In the genomic region with DNA sequence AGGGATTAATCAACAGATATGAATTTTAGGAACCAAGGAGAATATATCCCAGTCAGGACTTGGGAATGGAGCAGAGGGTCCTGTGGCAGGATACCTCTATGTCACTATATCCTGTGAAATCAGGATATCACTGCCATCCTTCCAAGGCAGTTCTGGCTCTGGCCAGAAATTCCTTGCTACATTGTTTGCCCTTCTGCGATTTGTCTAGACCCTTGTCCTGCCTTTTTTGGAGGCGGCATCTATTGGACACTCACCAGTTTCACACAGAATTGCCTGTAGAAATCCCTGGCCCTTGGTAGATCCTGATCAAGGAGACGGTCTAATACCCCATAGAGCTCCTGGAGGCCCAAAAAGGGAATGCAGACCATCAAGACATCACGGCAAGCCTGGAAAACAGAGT, we compare ENCODE assay signal across 27 cellular contexts.
"Had no signal": no experiment of that assay in that cellular context is flagged by ENCODE, and none has a peak within 500 bp of the region (broad histone marks: within the 10 kb centered on the region; RNA-seq: fewer than 3 reads in every experiment).

No MANE protein-coding gene starts in this region.

- H3K27me3 ChIP-seq: colonic mucosa, foreskin keratinocyte, gastrocnemius medialis, gastroesophageal sphincter, heart left ventricle, heart right ventricle had no signal

- H3K4me1 ChIP-seq: colonic mucosa, foreskin keratinocyte, gastrocnemius medialis, gastroesophageal sphincter, heart left ventricle, heart right ventricle had no signal

- H3K4me3 ChIP-seq: colonic mucosa, coronary artery, dorsolateral prefrontal cortex, gastrocnemius medialis, gastroesophageal sphincter, heart left ventricle, heart right ventricle had no signal

- H3K9me3 ChIP-seq: colonic mucosa, gastrocnemius medialis, gastroesophageal sphincter, heart left ventricle, heart right ventricle had no signal

- H3K4me1 Mint-ChIP-seq: endodermal cell had no signal

- DNase-seq: colonic mucosa; cortex of kidney; dermis blood vessel endothelial cell; dorsolateral prefrontal cortex; effector CD4-positive, alpha-beta T cell; effector CD8-positive, alpha-beta T cell; effector memory CD4-positive, alpha-beta T cell; effector memory CD8-positive, alpha-beta T cell; endodermal cell; erythroblast; foreskin fibroblast; foreskin keratinocyte; foreskin melanocyte; gastrocnemius medialis; glutamatergic neuron; head of caudate nucleus; heart left ventricle; heart right ventricle had no signal

- H3K4me3 Mint-ChIP-seq: dendritic cell treated with granulocyte-macrophage colony-stimulating factor and Interleukin-4, amounts not matched to agents 40 ng/mL and 50 ng/mL, for 4 days; effector memory CD8-positive, alpha-beta T cell; endodermal cell had no signal

- H3K27me3 Mint-ChIP-seq: dendritic cell treated with granulocyte-macrophage colony-stimulating factor and Interleukin-4, amounts not matched to agents 40 ng/mL and 50 ng/mL, for 4 days had no signal

- H3K27ac ChIP-seq: colonic mucosa, coronary artery, dorsolateral prefrontal cortex, epithelial cell of prostate, foreskin keratinocyte, gastrocnemius medialis, gastroesophageal sphincter, heart left ventricle, heart right ventricle had no signal

- FAIRE-seq: colon, endometrium, endothelial cell of umbilical vein, frontal cortex had no signal

- H3K36me3 ChIP-seq: colonic mucosa, gastrocnemius medialis, gastroesophageal sphincter, heart left ventricle, heart right ventricle had no signal

- H3K9me3 Mint-ChIP-seq: dendritic cell treated with granulocyte-macrophage colony-stimulating factor and Interleukin-4, amounts not matched to agents 40 ng/mL and 50 ng/mL, for 4 days; effector memory CD8-positive, alpha-beta T cell; endodermal cell had no signal

- H3K27ac Mint-ChIP-seq: dendritic cell treated with granulocyte-macrophage colony-stimulating factor and Interleukin-4, amounts not matched to agents 40 ng/mL and 50 ng/mL, for 4 days; effector memory CD8-positive, alpha-beta T cell; endodermal cell had no signal

- ATAC-seq: effector memory CD8-positive, alpha-beta T cell; esophagus mucosa; foreskin keratinocyte; gastrocnemius medialis; gastroesophageal sphincter; heart left ventricle; heart right ventricle had no signal
